In the genomic region with DNA sequence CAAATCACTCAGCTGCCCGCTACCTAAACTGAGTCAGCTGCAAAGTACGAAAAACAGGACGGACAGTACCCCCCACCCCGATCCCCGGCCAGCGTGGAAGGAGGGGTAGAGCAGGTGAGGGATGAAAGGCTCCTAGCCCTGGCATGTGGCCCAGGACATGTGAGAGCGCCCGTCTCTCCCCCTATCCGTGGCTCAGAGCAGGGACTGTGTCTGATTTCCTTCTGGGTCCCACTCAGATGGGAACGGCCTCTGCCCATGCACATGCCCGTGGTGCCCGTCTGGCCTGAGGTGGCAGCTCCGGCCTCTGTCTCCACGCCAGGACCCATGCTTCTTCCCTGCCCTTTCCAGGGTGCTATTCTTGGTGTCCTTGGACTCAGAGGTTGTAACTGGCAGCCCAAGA, we compare ENCODE assay signal across 1 cellular context.
TF ChIP-seq lines count a peak whose summit lies in the region.

No MANE protein-coding gene starts in this region.

TF ChIP-seq in WTC11, 78 proteins besides CTCF, POLR2A, EP300 and RAD21 (continued from another document):
- TF ChIP-seq, protein P1, sequence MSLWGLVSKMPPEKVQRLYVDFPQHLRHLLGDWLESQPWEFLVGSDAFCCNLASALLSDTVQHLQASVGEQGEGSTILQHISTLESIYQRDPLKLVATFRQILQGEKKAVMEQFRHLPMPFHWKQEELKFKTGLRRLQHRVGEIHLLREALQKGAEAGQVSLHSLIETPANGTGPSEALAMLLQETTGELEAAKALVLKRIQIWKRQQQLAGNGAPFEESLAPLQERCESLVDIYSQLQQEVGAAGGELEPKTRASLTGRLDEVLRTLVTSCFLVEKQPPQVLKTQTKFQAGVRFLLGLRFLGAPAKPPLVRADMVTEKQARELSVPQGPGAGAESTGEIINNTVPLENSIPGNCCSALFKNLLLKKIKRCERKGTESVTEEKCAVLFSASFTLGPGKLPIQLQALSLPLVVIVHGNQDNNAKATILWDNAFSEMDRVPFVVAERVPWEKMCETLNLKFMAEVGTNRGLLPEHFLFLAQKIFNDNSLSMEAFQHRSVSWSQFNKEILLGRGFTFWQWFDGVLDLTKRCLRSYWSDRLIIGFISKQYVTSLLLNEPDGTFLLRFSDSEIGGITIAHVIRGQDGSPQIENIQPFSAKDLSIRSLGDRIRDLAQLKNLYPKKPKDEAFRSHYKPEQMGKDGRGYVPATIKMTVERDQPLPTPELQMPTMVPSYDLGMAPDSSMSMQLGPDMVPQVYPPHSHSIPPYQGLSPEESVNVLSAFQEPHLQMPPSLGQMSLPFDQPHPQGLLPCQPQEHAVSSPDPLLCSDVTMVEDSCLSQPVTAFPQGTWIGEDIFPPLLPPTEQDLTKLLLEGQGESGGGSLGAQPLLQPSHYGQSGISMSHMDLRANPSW (CRISPR knock-in tag; conservative IDR thresholded peaks at IDR 0.05; ENCODE audit: low read depth) = no peak
- TF ChIP-seq MYBL2 (CRISPR knock-in tag; IDR thresholded peaks at IDR 0.05) (no peak), SMAD4 (CRISPR knock-in tag; IDR thresholded peaks at IDR 0.05) (no peak)
